In genomic region chr22:20571531-20572007, GRCh38 we compare ENCODE assay signal across 8 cellular contexts.
DNase-seq lines count a peak whose midpoint lies in the region; ATAC-seq and TF ChIP-seq lines count a peak whose summit lies in the region.

No MANE protein-coding gene starts in this region.

- no peak for ATAC-seq in activated T-helper 17 cell treated with anti-CD3 and anti-CD28 coated beads, Interleukin-2, amount 50 U/mL, for 72 hours (replicated peaks)
- ATAC-seq in GM19351 (IDR thresholded peaks at IDR 0.05; ENCODE audit: unreplicated experiment) (no peak), HG03039 (IDR thresholded peaks at IDR 0.05; ENCODE audit: unreplicated experiment) (no peak), GM19328 (IDR thresholded peaks at IDR 0.05; ENCODE audit: unreplicated experiment) (no peak)

- TF ChIP-seq CTCF in right atrium auricular region (IDR thresholded peaks at IDR 0.05), result peak; percentile 49 to 74

- peaks cover 81% of the 10 kb centered on the region for H3K36me3 ChIP-seq in right atrium auricular region

- H3K27me3 Mint-ChIP-seq in activated T-helper 17 cell treated with anti-CD3 and anti-CD28 coated beads, Interleukin-2, amount 50 U/mL, for 72 hours, result no peaks in the 10 kb centered on the region

- no peaks in the 10 kb centered on the region for H3K9me3 Mint-ChIP-seq in activated T-helper 17 cell treated with anti-CD3 and anti-CD28 coated beads, Interleukin-2, amount 50 U/mL, for 72 hours

- no peak overlapping the region for H3K4me3 ChIP-seq in right atrium auricular region

- no peak overlapping the region for H3K27ac ChIP-seq in right atrium auricular region

- peaks cover 26% of the 10 kb centered on the region for H3K4me1 Mint-ChIP-seq in activated T-helper 17 cell treated with anti-CD3 and anti-CD28 coated beads, Interleukin-2, amount 50 U/mL, for 72 hours

- no peak overlapping the region for H3K27ac Mint-ChIP-seq in activated T-helper 17 cell treated with anti-CD3 and anti-CD28 coated beads, Interleukin-2, amount 50 U/mL, for 72 hours

- peaks cover 99% of the 10 kb centered on the region for H3K36me3 Mint-ChIP-seq in activated T-helper 17 cell treated with anti-CD3 and anti-CD28 coated beads, Interleukin-2, amount 50 U/mL, for 72 hours (ENCODE audit: low read depth)

- H3K27me3 ChIP-seq in right atrium auricular region, result no peaks in the 10 kb centered on the region

- DNase-seq in D341Med (ENCODE audit: low spot score) (peak; percentile 76), NCI-H1930 (lab: John Stamatoyannopoulos, UW) (peak; percentile 24 to 45), right atrium auricular region (ENCODE audit: low spot score) (no peak)
- DNase-seq in stimulated activated CD4-positive, alpha-beta T cell treated with anti-CD3 and anti-CD28 coated beads, Interleukin-4, amount 100 ng/mL, for 48 hours (ENCODE audit: low read depth in 2 of 2), result peak; percentile 50 to 71

- H3K9me3 ChIP-seq in right atrium auricular region, result no peaks in the 10 kb centered on the region

- peak overlapping the region; percentile 10 for H3K4me3 Mint-ChIP-seq in activated T-helper 17 cell treated with anti-CD3 and anti-CD28 coated beads, Interleukin-2, amount 50 U/mL, for 72 hours

- peaks cover 0 to 38% of the 10 kb centered on the region in 2 donors for H3K4me1 ChIP-seq in right atrium auricular region
